In the genomic region with DNA sequence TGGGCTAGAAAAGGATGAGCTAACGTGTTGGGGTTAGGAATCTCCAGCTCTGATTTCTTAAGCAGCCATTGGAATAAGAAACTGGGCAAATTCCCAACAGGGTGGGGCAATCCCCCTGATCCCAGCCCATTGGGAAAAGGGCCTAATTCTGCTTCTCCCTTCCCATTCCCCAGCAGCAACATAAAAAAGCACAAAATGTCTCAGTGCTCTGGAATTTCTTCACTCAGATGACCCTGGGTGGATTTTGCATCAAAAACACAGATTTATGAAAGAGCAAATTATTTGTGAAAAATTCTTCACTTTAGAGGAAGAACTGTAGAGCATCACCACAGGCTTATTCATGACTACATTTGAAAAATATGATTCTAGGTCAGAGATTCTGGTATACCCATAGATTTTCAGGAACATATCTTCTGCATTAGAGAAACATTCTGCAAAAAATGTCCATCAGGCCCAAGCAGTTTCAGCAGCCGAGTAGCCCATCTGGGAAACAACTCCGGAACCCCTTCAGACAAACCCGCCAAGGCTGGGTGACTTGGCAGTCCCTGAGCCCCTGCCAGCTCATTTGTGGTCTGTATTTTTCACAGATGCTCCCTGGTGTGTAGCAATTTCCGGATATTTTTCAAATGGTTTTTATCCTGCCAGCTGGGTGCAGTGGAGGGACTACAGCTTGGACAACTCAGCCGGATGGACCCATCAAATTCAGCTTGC, we compare ENCODE assay signal across 11 cellular contexts.
DNase-seq lines count a peak whose midpoint lies in the region; ATAC-seq and TF ChIP-seq lines count a peak whose summit lies in the region.
"Had no signal": no experiment of that assay in that cellular context is flagged by ENCODE, and none has a peak within 500 bp of the region (broad histone marks: within the 10 kb centered on the region; RNA-seq: fewer than 3 reads in every experiment).

No MANE protein-coding gene starts in this region.

- H3K27ac Mint-ChIP-seq in naive thymus-derived CD8-positive, alpha-beta T cell = no peak overlapping the region
- H3K27ac Mint-ChIP-seq: activated CD4-positive, alpha-beta memory T cell treated with anti-CD3 and anti-CD28 coated beads, Interleukin-2, amount 10 ng/mL, durations not matched to agents 7 days and 5 days; CD4-positive, CD25-positive, alpha-beta regulatory T cell had no signal

- H3K27ac ChIP-seq in AG04450 (ENCODE audit: low read depth, low read length) = peak overlapping the region; percentile 31
- H3K27ac ChIP-seq in PC-9 = no peak overlapping the region

- H3K4me3 ChIP-seq in AG04450 (ENCODE audit: low read depth, low read length) (no peak overlapping the region), BE2C (ENCODE audit: low read depth, low read length) (no peak overlapping the region), PC-9 (no peak overlapping the region)

- H3K9me2 ChIP-seq in PC-9 (ENCODE audit: insufficient read depth) = no peaks in the 10 kb centered on the region

- CTCF ChIA-PET in AG04450 (lab: Charles Lee) = interaction anchor here (0.7 to 3.2 kb wide), 7 partner anchors 11 to 292 kb away, joined by 3 to 15 read pairs (median 10); partner anchors contain the start of gene NADK2
- CTCF ChIA-PET in PC-9 (lab: Charles Lee) = no interaction called here

- peaks cover 0 to 12% (median 0%) of the 10 kb centered on the region in 4 donors for H3K4me1 Mint-ChIP-seq in naive thymus-derived CD8-positive, alpha-beta T cell
- H3K4me1 Mint-ChIP-seq: activated CD4-positive, alpha-beta memory T cell treated with anti-CD3 and anti-CD28 coated beads, Interleukin-2, amount 10 ng/mL, durations not matched to agents 7 days and 5 days; CD4-positive, CD25-positive, alpha-beta regulatory T cell had no signal

- TF ChIP-seq CTCF in AG04450 (IDR thresholded peaks at IDR 0.05; ENCODE audit: low read depth, low read length) = no peak
- no peak for TF ChIP-seq CTCF in BE2C (IDR thresholded peaks at IDR 0.05; ENCODE audit: low read depth, low read length)
- TF ChIP-seq CTCF in PC-9 (conservative IDR thresholded peaks at IDR 0.05) = no peak

- H3K4me1 ChIP-seq in BE2C = no peaks in the 10 kb centered on the region
- no peaks in the 10 kb centered on the region for H3K4me1 ChIP-seq in PC-9 (replicated peaks; ENCODE audit: insufficient read depth)

- POLR2A ChIA-PET in AG04450 (lab: Yijun Ruan, JAX) (interaction anchor here (0.7 kb wide), 1 partner anchor 162 kb away, joined by 3 read pairs; the partner anchor contains the start of gene NADK2), PC-9 (lab: Charles Lee; ENCODE audit: unreplicated experiment) (no interaction called here)
- POLR2A ChIA-PET in naive thymus-derived CD8-positive, alpha-beta T cell (lab: Charles Lee) = no interaction called here

- H3K79me2 ChIP-seq in PC-9 (ENCODE audit: low read depth) = no peaks in the 10 kb centered on the region

- peaks cover 0 to 12% (median 9%) of the 10 kb centered on the region in 5 donors for H3K27me3 Mint-ChIP-seq in naive thymus-derived CD8-positive, alpha-beta T cell
- H3K27me3 Mint-ChIP-seq: CD4-positive, CD25-positive, alpha-beta regulatory T cell had no signal

- no peaks in the 10 kb centered on the region for H3K36me3 ChIP-seq in BE2C
- no peaks in the 10 kb centered on the region for H3K36me3 ChIP-seq in PC-9 (ENCODE audit: low read depth)

- no peak overlapping the region for H3K4me3 Mint-ChIP-seq in naive thymus-derived CD8-positive, alpha-beta T cell
- H3K4me3 Mint-ChIP-seq: activated CD4-positive, alpha-beta memory T cell treated with anti-CD3 and anti-CD28 coated beads, Interleukin-2, amount 10 ng/mL, durations not matched to agents 7 days and 5 days; CD4-positive, CD25-positive, alpha-beta regulatory T cell had no signal

- peak; percentile 11 for DNase-seq in AG04450 (ENCODE audit: low read depth, low spot score)
- DNase-seq in KG1 (lab: John Stamatoyannopoulos, UW) = peak; percentile 39
- peak; percentile 68 for DNase-seq in cerebellar cortex (ENCODE audit: low spot score)
- DNase-seq in mucosa of gallbladder (ENCODE audit: low spot score) = peak; percentile 29
- DNase-seq in BE2C = no peak
- no peak for DNase-seq in naive thymus-derived CD8-positive, alpha-beta T cell
- DNase-seq in PC-9 = no peak
- DNase-seq in inferior parietal cortex (ENCODE audit: extremely low spot score) = no peak
- DNase-seq: activated CD4-positive, alpha-beta memory T cell treated with anti-CD3 and anti-CD28 coated beads, Interleukin-2, amount 10 ng/mL, durations not matched to agents 7 days and 5 days; CD4-positive, CD25-positive, alpha-beta regulatory T cell; dermis blood vessel endothelial cell had no signal

- no peaks in the 10 kb centered on the region for H3F3A ChIP-seq in PC-9 (ENCODE audit: insufficient read depth, low read depth)

- H3K9me3 Mint-ChIP-seq in naive thymus-derived CD8-positive, alpha-beta T cell = peaks cover 0 to 1% (median 0%) of the 10 kb centered on the region in 9 donors
- H3K9me3 Mint-ChIP-seq: activated CD4-positive, alpha-beta memory T cell treated with anti-CD3 and anti-CD28 coated beads, Interleukin-2, amount 10 ng/mL, durations not matched to agents 7 days and 5 days had no signal

- no peak for ATAC-seq in naive thymus-derived CD8-positive, alpha-beta T cell

- BruUV-seq in PC-9 (replicated peaks; lab: Mats Ljungman, UMichigan) = no TSS peak

- no peaks in the 10 kb centered on the region for H3K9me3 ChIP-seq in AG04450 (ENCODE audit: control insufficient read depth, insufficient read depth, low read length)
- no peaks in the 10 kb centered on the region for H3K9me3 ChIP-seq in BE2C
- H3K9me3 ChIP-seq in PC-9 (ENCODE audit: insufficient read depth, low read depth) = no peaks in the 10 kb centered on the region; the same call in 1 of the 2 replicates

- no peaks in the 10 kb centered on the region for H3K27me3 ChIP-seq in AG04450 (ENCODE audit: control insufficient read depth, insufficient read depth, low read length)
- peaks cover 3% of the 10 kb centered on the region; the same call in 1 of the 2 replicates for H3K27me3 ChIP-seq in BE2C
- H3K27me3 ChIP-seq in PC-9 (ENCODE audit: insufficient read depth, low read depth) = no peaks in the 10 kb centered on the region

- no peaks in the 10 kb centered on the region for H4K20me1 ChIP-seq in PC-9 (ENCODE audit: insufficient read depth)

- intact Hi-C loops in PC-9 (cut with micrococcal nuclease; ENCODE audit: unreplicated experiment) = loop anchor here (10.0 kb wide), 1 partner anchor 181 kb away; no protein-coding TSS in a partner anchor

- H3K4me2 ChIP-seq in PC-9 = no peak overlapping the region

- no peak overlapping the region for H2AFZ ChIP-seq in PC-9

- no peaks in the 10 kb centered on the region for H3K36me3 Mint-ChIP-seq in naive thymus-derived CD8-positive, alpha-beta T cell
- H3K36me3 Mint-ChIP-seq: CD4-positive, CD25-positive, alpha-beta regulatory T cell had no signal

Comparison
In these comparisons a context has a peak if more than half of its experiments do, and no peak if none do; other contexts are left out.
1. DNase-seq: peak in AG04450 (single experiment), KG1 (single experiment), cerebellar cortex (single experiment) and mucosa of gallbladder (single experiment); none in BE2C (single experiment), naive thymus-derived CD8-positive, alpha-beta T cell (0 of 10), PC-9 (0 of 2) and inferior parietal cortex (single experiment).